Comparison of ENCODE assay signal across 9 cellular contexts in genomic region chr12:3200032-3200617, GRCh38.
DNase-seq lines count a peak whose midpoint lies in the region; ATAC-seq and TF ChIP-seq lines count a peak whose summit lies in the region.
"Had no signal": no experiment of that assay in that cellular context is flagged by ENCODE, and none has a peak within 500 bp of the region (broad histone marks: within the 10 kb centered on the region; RNA-seq: fewer than 3 reads in every experiment).

No MANE protein-coding gene starts in this region.

- no peak for TF ChIP-seq CTCF in foreskin fibroblast (IDR thresholded peaks at IDR 0.05; ENCODE audit: low read depth, low read length)

- H3K4me3 Mint-ChIP-seq in activated CD4-positive, alpha-beta T cell treated with anti-CD3 and anti-CD28 coated beads for 36 hours = peak overlapping the region; percentile 50
- peak overlapping the region in 2 of 3 donors; percentile 24 to 54 for H3K4me3 Mint-ChIP-seq in T-cell
- H3K4me3 Mint-ChIP-seq in effector memory CD8-positive, alpha-beta T cell = peak overlapping the region in 1 of 2 donors; percentile 21
- H3K4me3 Mint-ChIP-seq: CD4-positive, CD25-positive, alpha-beta regulatory T cell had no signal

- H3K36me3 ChIP-seq in neuron (ENCODE audit: insufficient read depth, low read length) = no peaks in the 10 kb centered on the region

- H3K4me1 ChIP-seq in neuron (ENCODE audit: insufficient read depth, low read length) = peaks cover 23% of the 10 kb centered on the region

- H3K27ac Mint-ChIP-seq in activated CD4-positive, alpha-beta T cell treated with anti-CD3 and anti-CD28 coated beads for 36 hours = no peak overlapping the region
- H3K27ac Mint-ChIP-seq in T-cell = no peak overlapping the region
- H3K27ac Mint-ChIP-seq in effector memory CD8-positive, alpha-beta T cell = no peak overlapping the region
- H3K27ac Mint-ChIP-seq: CD4-positive, CD25-positive, alpha-beta regulatory T cell had no signal

- H2AFZ ChIP-seq in neuron (ENCODE audit: low read depth, low read length) = peak overlapping the region; percentile 65

- DNase-seq in activated CD4-positive, alpha-beta T cell treated with anti-CD3 and anti-CD28 coated beads for 36 hours = peak; percentile 22
- no peak for DNase-seq in activated CD4-positive, alpha-beta T cell treated with anti-CD3 and anti-CD28 coated beads for 48 hours
- no peak for DNase-seq in T-cell
- peak; percentile 50 to 79 for DNase-seq in foreskin fibroblast
- DNase-seq in effector memory CD8-positive, alpha-beta T cell = no peak

- POLR2A ChIA-PET in activated CD4-positive, alpha-beta T cell treated with anti-CD3 and anti-CD28 coated beads for 36 hours (lab: Charles Lee) = no interaction called here
- POLR2A ChIA-PET in T-cell (lab: Charles Lee) = no interaction called here

- no peak for ATAC-seq in activated CD4-positive, alpha-beta T cell treated with anti-CD3 and anti-CD28 coated beads for 36 hours
- ATAC-seq in T-cell (replicated peaks in 1 of 4) (no peak), HG03469 (IDR thresholded peaks at IDR 0.05; ENCODE audit: unreplicated experiment) (no peak), HG03039 (IDR thresholded peaks at IDR 0.05; ENCODE audit: unreplicated experiment) (no peak)
- ATAC-seq in effector memory CD8-positive, alpha-beta T cell (replicated peaks) = no peak

- intact Hi-C loops in activated CD4-positive, alpha-beta T cell treated with anti-CD3 and anti-CD28 coated beads for 36 hours (cut with DNase I, micrococcal nuclease) = loop anchor here (5.0 kb wide), 2 partner anchors 77 to 128 kb away; no protein-coding TSS in a partner anchor

- no peaks in the 10 kb centered on the region for H3K9me3 ChIP-seq in neuron (ENCODE audit: low read length)

- H3K27me3 Mint-ChIP-seq in activated CD4-positive, alpha-beta T cell treated with anti-CD3 and anti-CD28 coated beads for 36 hours = peaks cover 48% of the 10 kb centered on the region
- H3K27me3 Mint-ChIP-seq in T-cell = peaks cover 37 to 52% of the 10 kb centered on the region in 2 donors
- H3K27me3 Mint-ChIP-seq in effector memory CD8-positive, alpha-beta T cell = peaks cover 41 to 84% of the 10 kb centered on the region in 2 donors

- no peaks in the 10 kb centered on the region for H3K36me3 Mint-ChIP-seq in activated CD4-positive, alpha-beta T cell treated with anti-CD3 and anti-CD28 coated beads for 36 hours (ENCODE audit: low read depth)
- no peaks in the 10 kb centered on the region for H3K36me3 Mint-ChIP-seq in T-cell
- H3K36me3 Mint-ChIP-seq in effector memory CD8-positive, alpha-beta T cell (ENCODE audit: insufficient read depth) = peaks cover 3% of the 10 kb centered on the region
- H3K36me3 Mint-ChIP-seq: CD4-positive, CD25-positive, alpha-beta regulatory T cell had no signal

- no peaks in the 10 kb centered on the region for H3K9me3 Mint-ChIP-seq in activated CD4-positive, alpha-beta T cell treated with anti-CD3 and anti-CD28 coated beads for 36 hours (ENCODE audit: low read depth)
- no peaks in the 10 kb centered on the region for H3K9me3 Mint-ChIP-seq in T-cell
- H3K9me3 Mint-ChIP-seq in effector memory CD8-positive, alpha-beta T cell = no peaks in the 10 kb centered on the region

- H3K27me3 ChIP-seq in neuron (ENCODE audit: insufficient read depth, low read length) = no peaks in the 10 kb centered on the region

- peaks cover 9% of the 10 kb centered on the region for H3K4me1 Mint-ChIP-seq in activated CD4-positive, alpha-beta T cell treated with anti-CD3 and anti-CD28 coated beads for 36 hours
- peaks cover 7 to 17% (median 9%) of the 10 kb centered on the region in 3 donors for H3K4me1 Mint-ChIP-seq in T-cell
- peaks cover 4 to 6% of the 10 kb centered on the region in 2 donors for H3K4me1 Mint-ChIP-seq in effector memory CD8-positive, alpha-beta T cell (ENCODE audit: low read depth in 2 of 2)

- CTCF ChIA-PET in activated CD4-positive, alpha-beta T cell treated with anti-CD3 and anti-CD28 coated beads for 36 hours (lab: Charles Lee) = interaction anchor here (1.4 kb wide), 1 partner anchor 32 kb away, joined by 4 read pairs; no protein-coding TSS in a partner anchor
- CTCF ChIA-PET in T-cell (lab: Charles Lee) = no interaction called here

- H3K4me3 ChIP-seq in foreskin fibroblast (ENCODE audit: low read depth in 1 of 2, low read length in 2 of 2) = peak overlapping the region; percentile 51 to 52
- H3K4me3 ChIP-seq in neuron (ENCODE audit: low read length) = peak overlapping the region; percentile 49

Comparison
In these comparisons a context has a peak if more than half of its experiments do, and no peak if none do; other contexts are left out.
1. DNase-seq: peak in activated CD4-positive, alpha-beta T cell treated with anti-CD3 and anti-CD28 coated beads for 36 hours (single experiment) and foreskin fibroblast (2 of 2); none in activated CD4-positive, alpha-beta T cell treated with anti-CD3 and anti-CD28 coated beads for 48 hours (single experiment), T-cell (0 of 34) and effector memory CD8-positive, alpha-beta T cell (0 of 3).